18 cellular contexts compared by ENCODE assay signal in genomic region chrX:27309406-27309805, GRCh38.
DNase-seq lines count a peak whose midpoint lies in the region; ATAC-seq and TF ChIP-seq lines count a peak whose summit lies in the region.
"Had no signal": no experiment of that assay in that cellular context is flagged by ENCODE, and none has a peak within 500 bp of the region (broad histone marks: within the 10 kb centered on the region; RNA-seq: fewer than 3 reads in every experiment).

No MANE protein-coding gene starts in this region.

- no peaks in the 10 kb centered on the region for H3K36me3 ChIP-seq in mammary epithelial cell (ENCODE audit: insufficient read depth, low read length)
- no peaks in the 10 kb centered on the region for H3K36me3 ChIP-seq in HAP-1 (replicated peaks)
- H3K36me3 ChIP-seq in tibial artery, result no peaks in the 10 kb centered on the region

- no peak overlapping the region for H3K9ac ChIP-seq in mammary epithelial cell (ENCODE audit: insufficient read depth, low read length)

- BruUV-seq in mammary epithelial cell (replicated peaks; lab: Mats Ljungman, UMichigan), result no TSS peak

- dilution Hi-C loops in mammary epithelial cell (cut with HindIII; ENCODE audit: low sequenced_read_pairs), result no loop called here

- no peak overlapping the region for H3K4me3 ChIP-seq in fibroblast of pulmonary artery (replicated peaks; ENCODE audit: low read depth, low read length)
- no peak overlapping the region for H3K4me3 ChIP-seq in mammary epithelial cell (replicated peaks in 1 of 3; ENCODE audit: insufficient read depth in 1 of 3, low read depth in 2 of 3, low read length in 3 of 3)
- H3K4me3 ChIP-seq in HAP-1, result no peak overlapping the region
- no peak overlapping the region for H3K4me3 ChIP-seq in tibial artery

- no peak overlapping the region for H3K4me2 ChIP-seq in mammary epithelial cell (ENCODE audit: insufficient read depth, low read depth, low read length)

- no peak overlapping the region for H3K27ac ChIP-seq in mammary epithelial cell (ENCODE audit: insufficient read depth, low read depth, low read length)
- no peak overlapping the region for H3K27ac ChIP-seq in tibial artery
- H3K27ac ChIP-seq: C4-2B, HL-60 had no signal

- H3K9me3 ChIP-seq in mammary epithelial cell (replicated peaks; ENCODE audit: insufficient read depth, low read length), result no peaks in the 10 kb centered on the region
- H3K9me3 ChIP-seq in HAP-1, result no peaks in the 10 kb centered on the region
- H3K9me3 ChIP-seq in tibial artery, result no peaks in the 10 kb centered on the region
- H3K9me3 ChIP-seq: Caco-2 had no signal

- no peaks in the 10 kb centered on the region for H4K20me1 ChIP-seq in mammary epithelial cell (ENCODE audit: insufficient read depth, low read length)

- H3K27me3 ChIP-seq in mammary epithelial cell (ENCODE audit: insufficient read depth, low read length) (no peaks in the 10 kb centered on the region), HAP-1 (ENCODE audit: low read depth) (no peaks in the 10 kb centered on the region), tibial artery (no peaks in the 10 kb centered on the region)

- no peak overlapping the region for H2AFZ ChIP-seq in mammary epithelial cell (ENCODE audit: low read depth, low read length)

- H3K4me1 ChIP-seq in mammary epithelial cell (ENCODE audit: insufficient read depth, low read length), result no peaks in the 10 kb centered on the region
- no peaks in the 10 kb centered on the region for H3K4me1 ChIP-seq in HAP-1
- H3K4me1 ChIP-seq in tibial artery, result no peaks in the 10 kb centered on the region
- H3K4me1 ChIP-seq: Caco-2 had no signal

- no peak for ATAC-seq in SK-N-SH treated with all-trans-retinoic acid at 6 μM for 48 hours

- in situ Hi-C loops in mammary epithelial cell (cut with MboI; ENCODE audit: low sequenced_read_pairs in 2 of 2), result no loop called here
- in situ Hi-C loops in HAP-1 (cut with MboI; ENCODE audit: low sequenced_read_pairs), result no loop called here

- TF ChIP-seq CTCF in fibroblast of pulmonary artery (IDR thresholded peaks at IDR 0.05; ENCODE audit: low read length, missing control alignments), result no peak
- no peak for TF ChIP-seq CTCF in mammary epithelial cell (conservative IDR thresholded peaks at IDR 0.05 in 1 of 2, IDR thresholded peaks at IDR 0.05 in 1 of 2; ENCODE audit: extremely low read depth in 1 of 2, insufficient read depth in 1 of 2, low read depth in 1 of 2, low read length in 2 of 2)
- TF ChIP-seq CTCF in tibial artery (IDR thresholded peaks at IDR 0.05), result no peak

- CTCF ChIA-PET in mammary epithelial cell (lab: Charles Lee; ENCODE audit: low non-redundant PET), result no interaction called here

- no peaks in the 10 kb centered on the region for H3K79me2 ChIP-seq in mammary epithelial cell (ENCODE audit: insufficient read depth, low read length)

- peak; percentile 0 for DNase-seq in MV-4-11 (lab: John Stamatoyannopoulos, UW)
- DNase-seq in dermis microvascular lymphatic vessel endothelial cell (ENCODE audit: low read depth in 2 of 2), result peak; percentile 75 to 90
- DNase-seq in fibroblast of pulmonary artery (ENCODE audit: low read depth), result peak; percentile 2
- DNase-seq in mammary epithelial cell, result no peak
- no peak for DNase-seq in HAP-1 (ENCODE audit: low spot score in 2 of 2)
- no peak for DNase-seq in tibial artery
- DNase-seq: AML-193; Caco-2; CD4-positive, alpha-beta T cell; DMS153; DMS79; GDM1; GOT3; H9; KG1 had no signal

- intact Hi-C loops in mammary epithelial cell (cut with micrococcal nuclease) (no loop called here), tibial artery (cut with DNase I; ENCODE audit: low total_unique reads) (no loop called here)

TF ChIP-seq in SK-N-SH treated with all-trans-retinoic acid at 6 μM for 48 hours, 23 proteins besides CTCF, POLR2A, EP300 and RAD21:
- TF ChIP-seq ZNF565 (CRISPR knock-in tag; conservative IDR thresholded peaks at IDR 0.05; ENCODE audit: low read depth), result no peak
- no peak for TF ChIP-seq ZNF70 (CRISPR knock-in tag; IDR thresholded peaks at IDR 0.05)
- TF ChIP-seq ZFP30 (CRISPR knock-in tag; IDR thresholded peaks at IDR 0.05), result no peak
- no peak for TF ChIP-seq GLIS3 (CRISPR knock-in tag; IDR thresholded peaks at IDR 0.05)
- no peak for TF ChIP-seq CSRNP3 (CRISPR knock-in tag; IDR thresholded peaks at IDR 0.05)

Comparison
In these comparisons a context has a peak if more than half of its experiments do, and no peak if none do; other contexts are left out.
1. DNase-seq: peak in MV-4-11 (single experiment), dermis microvascular lymphatic vessel endothelial cell (2 of 2) and fibroblast of pulmonary artery (single experiment); none in mammary epithelial cell (single experiment), HAP-1 (0 of 2) and tibial artery (0 of 2).